In the genomic region with DNA sequence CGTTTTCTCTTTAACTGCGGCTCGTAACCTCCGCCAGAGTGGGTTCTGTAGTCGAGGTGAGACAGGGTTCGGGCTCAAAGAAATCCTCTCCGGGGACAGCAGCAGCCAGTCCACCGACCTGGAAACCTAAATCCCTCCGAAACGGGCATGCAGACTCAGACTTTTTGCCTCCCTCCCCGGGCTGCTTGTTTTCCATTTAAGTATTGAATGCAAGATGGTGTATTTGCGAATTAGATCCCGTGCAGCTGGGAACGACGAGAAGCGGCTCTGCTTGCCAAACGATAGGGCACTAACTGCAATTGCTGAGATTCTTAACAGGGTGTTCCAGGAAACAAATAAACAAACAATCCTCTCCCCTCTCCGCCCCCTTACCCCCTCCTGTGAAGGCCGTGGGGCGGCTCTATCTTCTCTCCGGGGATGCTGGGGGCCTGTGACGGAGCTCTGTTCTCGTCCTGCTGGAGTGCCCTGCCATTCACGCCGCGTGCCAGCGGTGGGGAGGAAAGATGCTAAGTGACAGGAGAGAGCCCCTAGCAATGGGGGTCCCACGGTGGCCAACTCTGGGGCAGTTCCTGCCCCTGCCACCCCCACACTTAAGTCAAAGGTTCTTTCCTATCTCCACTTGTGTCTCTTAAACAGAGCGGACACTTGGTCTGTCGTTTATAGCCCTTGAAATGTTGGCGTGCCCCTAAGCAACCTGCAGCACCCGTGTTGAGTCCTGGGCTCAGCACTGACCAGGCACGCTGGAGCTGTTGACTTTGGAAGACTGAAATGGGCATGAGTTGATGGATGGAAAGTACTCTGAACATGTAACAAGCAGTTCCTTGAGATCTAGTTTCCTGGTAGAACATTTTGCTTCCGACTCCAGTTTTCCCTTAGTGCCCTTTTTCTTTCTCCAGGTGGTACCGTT, we compare ENCODE assay signal across 8 cellular contexts. TPM values are rescaled to one million over a fixed set of nuclear protein-coding genes. Genes with fewer than 3 reads are reported as not detected.
DNase-seq lines count a peak whose midpoint lies in the region; ATAC-seq and TF ChIP-seq lines count a peak whose summit lies in the region.

No MANE protein-coding gene starts in this region.

- TF ChIP-seq CTCF in HL-60 (IDR thresholded peaks at IDR 0.05; ENCODE audit: insufficient read depth, low read length) (no peak), GM13976 (IDR thresholded peaks at IDR 0.05; ENCODE audit: borderline replicate concordance, control extremely low read depth, extremely low read depth, insufficient read depth, missing control alignments) (no peak)

- H3K36me3 ChIP-seq in adipocyte (ENCODE audit: control insufficient read depth, insufficient read depth, low read length, severe bottlenecking) (no peaks in the 10 kb centered on the region), iPS-15b (ENCODE audit: control insufficient read depth, insufficient read depth, low read length) (no peaks in the 10 kb centered on the region), skeletal muscle tissue (ENCODE audit: control insufficient read depth in 3 of 3, insufficient read depth in 3 of 3, low read length in 3 of 3) (no peaks in the 10 kb centered on the region)

- H3K27ac ChIP-seq in HL-60 (replicated peaks) (peak overlapping the region; percentile 52; the same call in 1 of the 2 replicates), skeletal muscle tissue (ENCODE audit: low read depth, low read length) (peak overlapping the region; percentile 84)

- peaks cover 16% of the 10 kb centered on the region for H3K4me1 ChIP-seq in adipocyte (ENCODE audit: control insufficient read depth, insufficient read depth, low read length)
- peaks cover 9% of the 10 kb centered on the region for H3K4me1 ChIP-seq in iPS-15b (ENCODE audit: control insufficient read depth, insufficient read depth, low read length)
- H3K4me1 ChIP-seq in skeletal muscle tissue (ENCODE audit: control insufficient read depth in 3 of 3, insufficient read depth in 3 of 3, low read length in 3 of 3), result peaks cover 27 to 30% (median 28%) of the 10 kb centered on the region in 3 donors

- H3K4me3 ChIP-seq in HL-60 (replicated peaks; ENCODE audit: insufficient read depth, low read length) (peak overlapping the region; percentile 45), adipocyte (ENCODE audit: low read length) (peak overlapping the region; percentile 90), iPS-15b (ENCODE audit: low read depth, low read length) (peak overlapping the region; percentile 74), skeletal muscle tissue (ENCODE audit: low read length in 3 of 3) (peak overlapping the region; percentile 72 to 89 (median 84))

- H3K27me3 ChIP-seq in HL-60 (ENCODE audit: insufficient read depth, poor library complexity, severe bottlenecking) (no peaks in the 10 kb centered on the region), adipocyte (replicated peaks; ENCODE audit: control insufficient read depth, insufficient read depth, low read length) (peaks cover 4% of the 10 kb centered on the region), iPS-15b (ENCODE audit: control insufficient read depth, insufficient read depth, low read length) (peaks cover 80% of the 10 kb centered on the region), skeletal muscle tissue (ENCODE audit: control insufficient read depth in 3 of 3, insufficient read depth in 3 of 3, low read length in 3 of 3) (peaks cover 2 to 7% (median 5%) of the 10 kb centered on the region in 3 donors)

- in situ Hi-C loops in GM13976 (cut with MboI; ENCODE audit: low sequenced_read_pairs, unreplicated experiment), result no loop called here

- DNase-seq in CD1c-positive myeloid dendritic cell (ENCODE audit: extremely low spot score) (peak; percentile 9), HL-60 (ENCODE audit: low read depth in 1 of 2, low spot score in 1 of 2) (no peak), adipocyte (ENCODE audit: low read depth) (peak; percentile 62), GM13976 (ENCODE audit: low spot score) (no peak)

- H3K9ac ChIP-seq in adipocyte (ENCODE audit: low read length), result peak overlapping the region; percentile 83
- H3K9ac ChIP-seq in iPS-15b (ENCODE audit: low read depth, low read length), result no peak overlapping the region
- peak overlapping the region; percentile 68 to 84 (median 80) for H3K9ac ChIP-seq in skeletal muscle tissue (ENCODE audit: low read depth in 1 of 3, low read length in 3 of 3)

- no peak for ATAC-seq in HG03565 (IDR thresholded peaks at IDR 0.05; ENCODE audit: unreplicated experiment)
- no peak for ATAC-seq in activated CD4-positive, CD25-positive, alpha-beta regulatory T cell treated with anti-CD3 and anti-CD28 coated beads, Interleukin-2, amount 50 U/mL, for 24 hours

- H3K9me3 ChIP-seq in adipocyte (ENCODE audit: control insufficient read depth, low read length) (no peaks in the 10 kb centered on the region), iPS-15b (ENCODE audit: control insufficient read depth, insufficient read depth, low read length) (no peaks in the 10 kb centered on the region), skeletal muscle tissue (ENCODE audit: control insufficient read depth in 3 of 3, low read length in 3 of 3) (no peaks in the 10 kb centered on the region)

RNA-seq across cellular contexts. Expression of gene ETV5, which starts 1.3 kb away (rescaled TPM):
- total RNA-seq in skeletal muscle tissue, result 18.8 TPM

Comparison
In these comparisons a context has a peak if more than half of its experiments do, and no peak if none do; other contexts are left out.
1. DNase-seq: peak in CD1c-positive myeloid dendritic cell (single experiment) and adipocyte (single experiment); none in HL-60 (0 of 2) and GM13976 (single experiment).
2. Peak in every context shown above with its lines, with median percentiles within 50 percentile points of each other: H3K4me3 ChIP-seq.